ENCODE assay signal across 20 cellular contexts in the genomic region with DNA sequence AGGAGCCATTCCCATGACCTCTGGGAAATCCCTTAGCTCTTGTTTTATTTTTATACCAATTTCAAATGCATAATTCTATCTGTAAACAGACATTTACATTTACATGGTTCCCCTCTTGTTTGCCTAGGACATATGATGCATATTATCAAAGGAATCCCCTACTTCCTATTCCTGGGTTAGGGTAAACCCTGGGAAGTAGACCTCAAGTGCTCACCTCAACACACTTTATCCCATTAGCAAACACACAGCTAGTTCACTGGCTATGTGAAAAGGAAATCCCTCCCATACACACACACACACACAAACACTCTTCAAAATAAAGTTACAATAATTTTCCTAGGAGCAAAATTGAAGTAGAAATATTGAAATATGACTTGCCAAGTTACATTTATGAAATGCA. TPM values are rescaled to one million over a fixed set of nuclear protein-coding genes. Genes with fewer than 3 reads are reported as not detected.
A peak's percentile ranks its signal among the peaks of the same experiment; 100 is the strongest.
DNase-seq lines count a peak whose midpoint lies in the region; ATAC-seq, FAIRE-seq and TF ChIP-seq lines count a peak whose summit lies in the region.
"Had no signal": no experiment of that assay in that cellular context is flagged by ENCODE, and none has a peak within 500 bp of the region (broad histone marks: within the 10 kb centered on the region; RNA-seq: fewer than 3 reads in every experiment).

No MANE protein-coding gene starts in this region.

- peak overlapping the region; percentile 46 to 90 (median 80) for H3K27ac Mint-ChIP-seq in nephron
- H3K27ac Mint-ChIP-seq: activated CD4-positive, alpha-beta memory T cell treated with anti-CD3 and anti-CD28 coated beads, Interleukin-2, amount 10 ng/mL, durations not matched to agents 7 days and 5 days; activated naive CD8-positive, alpha-beta T cell treated with anti-CD3 and anti-CD28 coated beads, Interleukin-2, amount 50 U/mL, for 24 hours; dendritic cell treated with granulocyte-macrophage colony-stimulating factor and Interleukin-4, amounts not matched to agents 40 ng/mL and 50 ng/mL, for 4 days had no signal

- no peaks in the 10 kb centered on the region for H3K9me3 Mint-ChIP-seq in nephron
- H3K9me3 Mint-ChIP-seq: activated CD4-positive, alpha-beta memory T cell treated with anti-CD3 and anti-CD28 coated beads, Interleukin-2, amount 10 ng/mL, durations not matched to agents 7 days and 5 days; activated naive CD8-positive, alpha-beta T cell treated with anti-CD3 and anti-CD28 coated beads, Interleukin-2, amount 50 U/mL, for 24 hours; dendritic cell treated with granulocyte-macrophage colony-stimulating factor and Interleukin-4, amounts not matched to agents 40 ng/mL and 50 ng/mL, for 4 days had no signal

- H4K20me1 ChIP-seq in endothelial cell of umbilical vein (replicated peaks; ENCODE audit: control insufficient read depth, extremely low read depth, insufficient read depth, low read length) = no peaks in the 10 kb centered on the region

- CTCF ChIA-PET in endothelial cell of umbilical vein (lab: Charles Lee) = interaction anchor here (0.8 to 4.7 kb wide), 6 partner anchors 11 to 196 kb away, joined by 3 to 34 read pairs (median 6); no protein-coding TSS in a partner anchor

- H3K36me3 ChIP-seq in SJSA1 (no peaks in the 10 kb centered on the region), endothelial cell of umbilical vein (ENCODE audit: control insufficient read depth in 2 of 2, extremely low read depth in 1 of 2, insufficient read depth in 2 of 2, low read length in 2 of 2) (no peaks in the 10 kb centered on the region), suprapubic skin (no peaks in the 10 kb centered on the region)
- H3K36me3 ChIP-seq: BE2C, upper lobe of right lung had no signal

- FAIRE-seq in endothelial cell of umbilical vein (lab: Jason Lieb, UNC) = no peak

- H3K79me2 ChIP-seq in endothelial cell of umbilical vein (ENCODE audit: control insufficient read depth, insufficient read depth, low read length) = no peaks in the 10 kb centered on the region

- POLR2A ChIA-PET in endothelial cell of umbilical vein (lab: Charles Lee) = no interaction called here

- H3K4me1 ChIP-seq in SJSA1 (replicated peaks) (peaks cover 4% of the 10 kb centered on the region; the same call in 1 of the 2 replicates), endothelial cell of umbilical vein (ENCODE audit: control insufficient read depth, extremely low read depth, insufficient read depth, low read length) (no peaks in the 10 kb centered on the region), suprapubic skin (no peaks in the 10 kb centered on the region)
- H3K4me1 ChIP-seq: BE2C, upper lobe of right lung had no signal

- no peaks in the 10 kb centered on the region for H3K36me3 Mint-ChIP-seq in nephron (ENCODE audit: low read depth)

- H3K4me2 ChIP-seq in endothelial cell of umbilical vein (ENCODE audit: insufficient read depth, low read length) = no peak overlapping the region

- no peaks in the 10 kb centered on the region for H3K27me3 Mint-ChIP-seq in nephron (ENCODE audit: low read depth)

- H3K9ac ChIP-seq in endothelial cell of umbilical vein (replicated peaks; ENCODE audit: extremely low read depth, insufficient read depth, low read length) = no peak overlapping the region

- dilution Hi-C loops in endothelial cell of umbilical vein (cut with MboI; ENCODE audit: extremely low pct_ligation_motif_present, low sequenced_read_pairs) = no loop called here

- no peaks in the 10 kb centered on the region for H3K27me3 ChIP-seq in SJSA1 (replicated peaks)
- H3K27me3 ChIP-seq in endothelial cell of umbilical vein (ENCODE audit: control insufficient read depth in 2 of 2, insufficient read depth in 2 of 2, low read length in 2 of 2) = peaks cover 0 to 2% of the 10 kb centered on the region in 2 experiments
- H3K27me3 ChIP-seq in suprapubic skin = no peaks in the 10 kb centered on the region
- H3K27me3 ChIP-seq: BE2C, upper lobe of right lung had no signal

- H2AFZ ChIP-seq in endothelial cell of umbilical vein (ENCODE audit: low read depth, low read length) = no peak overlapping the region

- no peaks in the 10 kb centered on the region for H3K9me1 ChIP-seq in endothelial cell of umbilical vein (replicated peaks; ENCODE audit: control insufficient read depth, extremely low read depth, insufficient read depth, low read length)

- H3K4me3 Mint-ChIP-seq in nephron = no peak overlapping the region
- H3K4me3 Mint-ChIP-seq: activated CD4-positive, alpha-beta memory T cell treated with anti-CD3 and anti-CD28 coated beads, Interleukin-2, amount 10 ng/mL, durations not matched to agents 7 days and 5 days; activated naive CD8-positive, alpha-beta T cell treated with anti-CD3 and anti-CD28 coated beads, Interleukin-2, amount 50 U/mL, for 24 hours; dendritic cell treated with granulocyte-macrophage colony-stimulating factor and Interleukin-4, amounts not matched to agents 40 ng/mL and 50 ng/mL, for 4 days had no signal

- H3K4me3 ChIP-seq in SJSA1 = no peak overlapping the region
- H3K4me3 ChIP-seq in endothelial cell of umbilical vein (replicated peaks in 1 of 3; ENCODE audit: insufficient read depth in 1 of 3, low read depth in 1 of 3, low read length in 3 of 3) = no peak overlapping the region
- no peak overlapping the region for H3K4me3 ChIP-seq in suprapubic skin
- H3K4me3 ChIP-seq: upper lobe of right lung had no signal

- no peak for TF ChIP-seq POLR2A in endothelial cell of umbilical vein (IDR thresholded peaks at IDR 0.05; ENCODE audit: low read depth, low read length)
- TF ChIP-seq POLR2A in suprapubic skin (IDR thresholded peaks at IDR 0.05) = no peak

- TF ChIP-seq EP300 in suprapubic skin (IDR thresholded peaks at IDR 0.05) = no peak

- ATAC-seq in HG03175 (IDR thresholded peaks at IDR 0.05; ENCODE audit: unreplicated experiment) (no peak), HG02970 (IDR thresholded peaks at IDR 0.05; ENCODE audit: low FRiP score, unreplicated experiment) (no peak), left lobe of liver (no peak)
- ATAC-seq: activated naive CD8-positive, alpha-beta T cell treated with anti-CD3 and anti-CD28 coated beads, Interleukin-2, amount 50 U/mL, for 24 hours; upper lobe of right lung had no signal

- H3K9me3 ChIP-seq in SJSA1 (replicated peaks) = no peaks in the 10 kb centered on the region
- H3K9me3 ChIP-seq in endothelial cell of umbilical vein (replicated peaks; ENCODE audit: control insufficient read depth, insufficient read depth, low read length) = no peaks in the 10 kb centered on the region
- no peaks in the 10 kb centered on the region for H3K9me3 ChIP-seq in suprapubic skin
- H3K9me3 ChIP-seq: BE2C, upper lobe of right lung had no signal

- DNase-seq in DMS53 (lab: John Stamatoyannopoulos, UW) (peak; percentile 25), SJSA1 (ENCODE audit: low read depth in 1 of 2, low spot score in 2 of 2) (no peak), endothelial cell of umbilical vein (ENCODE audit: low read depth, low spot score) (peak; percentile 63), left lobe of liver (ENCODE audit: low spot score) (no peak), suprapubic skin (ENCODE audit: low spot score in 2 of 2) (no peak)
- DNase-seq: activated CD4-positive, alpha-beta memory T cell treated with anti-CD3 and anti-CD28 coated beads, Interleukin-2, amount 10 ng/mL, durations not matched to agents 7 days and 5 days; activated effector memory CD4-positive, alpha-beta T cell treated with anti-CD3 and anti-CD28 coated beads, Interleukin-2, amount 50 U/mL, for 16 hours; activated naive CD8-positive, alpha-beta T cell treated with anti-CD3 and anti-CD28 coated beads, Interleukin-2, amount 50 U/mL, for 24 hours; BE2C; KG1; NCI-H146; NCI-H2171 treated with DMSO at 0.1 percent for 48 hours; NCI-H774; nucleus accumbens; stimulated activated CD8-positive, alpha-beta memory T cell treated with anti-CD3 and anti-CD28 coated beads, Interleukin-4, amount 100 ng/mL, for 48 hours; upper lobe of right lung had no signal

- intact Hi-C loops in endothelial cell of umbilical vein (cut with micrococcal nuclease) = loop anchor here (1.0 to 2.0 kb wide), 2 partner anchors 24 to 61 kb away; no protein-coding TSS in a partner anchor

- H3K27ac ChIP-seq in SJSA1 (0 out of 2 replicates have a peak overlapping the region, but pooled peaks have one; percentile 2), endothelial cell of umbilical vein (ENCODE audit: insufficient read depth, low read depth, low read length) (no peak overlapping the region), suprapubic skin (no peak overlapping the region)
- H3K27ac ChIP-seq: upper lobe of right lung had no signal

- TF ChIP-seq CTCF in endothelial cell of umbilical vein (IDR thresholded peaks at IDR 0.05; ENCODE audit: extremely low read depth in 1 of 2, insufficient read depth in 1 of 2, low read depth in 1 of 2, low read length in 2 of 2) (no peak), nephron (IDR thresholded peaks at IDR 0.05; ENCODE audit: unreplicated experiment in 3 of 3) (no peak), suprapubic skin (IDR thresholded peaks at IDR 0.05) (no peak)

- peaks cover 57% of the 10 kb centered on the region for H3K4me1 Mint-ChIP-seq in nephron
- H3K4me1 Mint-ChIP-seq: activated naive CD8-positive, alpha-beta T cell treated with anti-CD3 and anti-CD28 coated beads, Interleukin-2, amount 50 U/mL, for 24 hours had no signal

- no TSS peak for BruUV-seq in endothelial cell of umbilical vein (replicated peaks; lab: Mats Ljungman, UMichigan)

TF ChIP-seq in endothelial cell of umbilical vein, 7 proteins besides CTCF, POLR2A, EP300 and RAD21:
- TF ChIP-seq JUN (IDR thresholded peaks at IDR 0.05; ENCODE audit: borderline replicate concordance, insufficient read depth, insufficient read length, low read depth) (no peak), MYC (IDR thresholded peaks at IDR 0.05; ENCODE audit: low read depth, low read length) (no peak), FOS (IDR thresholded peaks at IDR 0.05; ENCODE audit: borderline replicate concordance, insufficient read depth, low read length) (no peak), POLR2AphosphoS5 (IDR thresholded peaks at IDR 0.05; ENCODE audit: insufficient read depth, low read depth, low read length) (no peak), EZH2 (IDR thresholded peaks at IDR 0.05; ENCODE audit: borderline replicate concordance, low read depth, low read length, severe bottlenecking) (no peak)

RNA-seq across cellular contexts. Expression of gene PDE10A, which starts 27.0 kb away (rescaled TPM):
- total RNA-seq in SJSA1 (2014; rRNA removed; shearing (Covaris generic)) = 1.7 and 2.4 TPM in 2 replicates
- 2.9 and 6.5 TPM in 2 replicates for total RNA-seq in endothelial cell of umbilical vein
- polyA plus RNA-seq in endothelial cell of umbilical vein = 0.86 and 1.1 TPM in 2 replicates
- polyA plus RNA-seq in endothelial cell of umbilical vein (2011; cell fraction: cytosol; rRNA removed) = 0.74 and 0.80 TPM in 2 replicates
- 2.1 and 2.4 TPM in 2 replicates for polyA plus RNA-seq in endothelial cell of umbilical vein (2011; cell fraction: nucleus; rRNA removed)
- polyA plus RNA-seq in endothelial cell of umbilical vein (2012) = 2.1 and 7.1 TPM in 2 replicates
- polyA minus RNA-seq in endothelial cell of umbilical vein = 4.8 and 6.2 TPM in 2 replicates
- polyA minus RNA-seq in endothelial cell of umbilical vein (2011; cell fraction: cytosol; rRNA and poly(A)+ RNA removed) = 94.2 TPM
- polyA minus RNA-seq in endothelial cell of umbilical vein (2011; cell fraction: nucleus; rRNA and poly(A)+ RNA removed) = 7.5 and 8.2 TPM in 2 replicates
- 0.45 TPM for total RNA-seq in left lobe of liver
- 1 to 10 TPM in 3 of 4 donors, under 1 TPM in 1; 0.59 to 3.1 (median 2.0) TPM for total RNA-seq in suprapubic skin
- total RNA-seq: activated CD4-positive, alpha-beta memory T cell treated with anti-CD3 and anti-CD28 coated beads, Interleukin-2, amount 10 ng/mL, durations not matched to agents 7 days and 5 days had no signal

Comparison
In these comparisons a context has a peak if more than half of its experiments do, and no peak if none do; other contexts are left out.
1. DNase-seq: peak in DMS53 (single experiment) and endothelial cell of umbilical vein (single experiment); none in SJSA1 (0 of 2), left lobe of liver (single experiment) and suprapubic skin (0 of 2).